In the genomic region with DNA sequence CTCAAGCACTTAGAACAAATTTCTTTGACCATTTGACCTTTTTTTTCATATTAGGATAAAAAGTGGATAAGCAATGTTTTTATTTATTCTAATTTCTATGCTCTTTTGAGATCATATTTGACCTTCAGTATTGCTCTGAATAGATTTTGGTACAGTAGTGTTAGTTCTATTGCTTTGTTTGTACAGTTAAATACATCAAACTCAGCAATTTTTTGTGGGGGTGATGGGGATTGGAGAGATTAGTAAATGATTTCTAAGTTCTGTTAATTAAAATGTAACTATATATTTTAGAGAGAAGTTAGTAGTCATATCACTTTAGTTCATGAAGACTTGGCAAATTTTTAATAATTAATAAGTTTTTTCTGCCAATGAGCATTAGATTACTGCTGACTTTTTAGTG, we compare ENCODE assay signal across 24 cellular contexts. TPM values are rescaled to one million over a fixed set of nuclear protein-coding genes. Genes with fewer than 3 reads are reported as not detected.
"Had no signal": no experiment of that assay in that cellular context is flagged by ENCODE, and none has a peak within 500 bp of the region (broad histone marks: within the 10 kb centered on the region; RNA-seq: fewer than 3 reads in every experiment).

No MANE protein-coding gene starts in this region.

- H3K27me3 ChIP-seq: hepatocyte, neutrophil, right atrium auricular region, stomach, testis, thyroid gland, transverse colon, upper lobe of left lung, vagina had no signal

- H3K4me3 ChIP-seq: hepatocyte, left ventricle myocardium inferior, lung, right atrium auricular region, skin epidermis, stomach, testis, thyroid gland, transverse colon, upper lobe of left lung, vagina had no signal

- H3K36me3 ChIP-seq: left ventricle myocardium inferior, neutrophil, right atrium auricular region, stomach, thyroid gland, transverse colon, upper lobe of left lung, vagina had no signal

- H3K4me1 ChIP-seq: testis, thyroid gland, vagina had no signal

- H3K27ac ChIP-seq: hepatocyte, left ventricle myocardium inferior, neutrophil, right atrium auricular region, skin epidermis, stomach, testis, thyroid gland, transverse colon, upper lobe of left lung, vagina had no signal

- H3K9me3 ChIP-seq: neutrophil, stomach, testis, thyroid gland, transverse colon, upper lobe of left lung, vagina had no signal

- DNase-seq: left ventricle myocardium inferior; naive B cell; occipital lobe; stimulated activated CD4-positive, alpha-beta T cell treated with anti-CD3 and anti-CD28 coated beads, Interleukin-12 subunit alpha, Interleukin-12 subunit beta, amount 100 ng/mL, for 4 hours; stimulated activated CD4-positive, alpha-beta T cell treated with anti-CD3 and anti-CD28 coated beads, Interleukin-15, amount 100 ng/mL, for 24 hours; stimulated activated CD4-positive, alpha-beta T cell treated with anti-CD3 and anti-CD28 coated beads, Interleukin-2, amount 100 ng/mL, for 24 hours; stimulated activated CD4-positive, alpha-beta T cell treated with anti-CD3 and anti-CD28 coated beads, Interleukin-4, amount 100 ng/mL, for 1 hour; stimulated activated naive B cell treated with anti-CD40 and anti-IgM and Interleukin-4, amounts not matched to agents 10 μg/mL and 1 μg/mL and 100 μg/mL, for 72 hours; stimulated activated naive CD8-positive, alpha-beta T cell treated with anti-CD3 and anti-CD28 coated beads, Interleukin-15, Interleukin-2, amounts not matched to agents 100 U/mL and 50 U/mL, for 24 hours; stomach; testis; thyroid gland; transverse colon; upper lobe of left lung had no signal

- H3K4me2 ChIP-seq: hepatocyte had no signal

- ATAC-seq: natural killer cell treated with Interleukin-12 subunit alpha and Interleukin-12 subunit beta and Interleukin-15 and Interleukin-18, amount 100 ng/mL, for 72 hours; sciatic nerve; stimulated activated naive B cell treated with anti-CD40 and anti-IgM and Interleukin-4, amounts not matched to agents 10 μg/mL and 1 μg/mL and 100 μg/mL, for 72 hours; stimulated activated naive CD8-positive, alpha-beta T cell treated with anti-CD3 and anti-CD28 coated beads, Interleukin-15, Interleukin-2, amounts not matched to agents 100 U/mL and 50 U/mL, for 24 hours had no signal

- H2AFZ ChIP-seq: hepatocyte had no signal

RNA-seq across cellular contexts. Expression of a gene that starts 2.4 kb away (rescaled TPM):
- total RNA-seq: kidney epithelial cell had no signal
- polyA plus RNA-seq: hepatocyte, stomach, urinary bladder had no signal
